In the genomic region with DNA sequence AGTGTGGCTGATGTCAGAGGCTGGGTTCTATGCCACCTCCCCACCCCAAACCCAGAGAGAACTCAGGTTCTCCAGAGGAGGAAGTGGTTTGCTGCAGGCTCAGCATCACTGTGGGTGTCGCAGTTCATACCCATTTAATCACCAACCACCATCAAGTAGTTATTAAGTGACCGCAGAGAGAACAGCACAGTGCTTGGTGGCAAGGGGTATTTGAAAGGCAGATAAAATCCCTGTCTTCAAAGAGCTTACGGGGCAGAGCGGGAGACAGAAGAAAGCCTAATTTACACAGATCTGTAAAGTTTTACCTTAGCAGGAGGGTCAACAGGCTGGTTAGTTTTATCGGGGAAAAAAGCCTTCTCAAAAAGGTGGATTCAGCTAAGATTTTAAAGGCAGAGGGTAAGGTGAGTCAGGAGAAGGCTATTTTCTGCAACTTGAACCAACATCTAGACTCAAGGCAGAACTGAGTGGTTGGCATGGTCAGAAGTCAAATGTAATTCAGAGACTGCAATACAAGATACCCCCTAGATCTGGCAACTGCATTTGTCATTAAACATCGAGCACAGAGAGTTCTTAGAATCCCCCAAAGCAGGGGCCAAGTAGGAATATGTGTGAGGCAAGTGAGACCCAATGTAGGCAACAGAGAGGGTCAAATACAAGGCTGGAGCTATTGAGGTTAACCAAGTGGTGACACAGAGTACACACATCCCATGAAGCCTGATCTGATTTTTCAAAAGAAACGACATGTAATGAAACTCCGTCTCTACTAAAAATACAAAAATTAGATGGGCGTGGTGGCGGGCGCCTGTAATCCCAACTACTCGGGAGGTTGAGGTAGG, we compare ENCODE assay signal across 9 cellular contexts. TPM values are rescaled to one million over a fixed set of nuclear protein-coding genes. Genes with fewer than 3 reads are reported as not detected.
DNase-seq lines count a peak whose midpoint lies in the region; ATAC-seq and TF ChIP-seq lines count a peak whose summit lies in the region.
"Had no signal": no experiment of that assay in that cellular context is flagged by ENCODE, and none has a peak within 500 bp of the region (broad histone marks: within the 10 kb centered on the region; RNA-seq: fewer than 3 reads in every experiment).

No MANE protein-coding gene starts in this region.

- peak overlapping the region; percentile 48 for H3K4me3 Mint-ChIP-seq in activated T-cell treated with anti-CD3 and anti-CD28 coated beads, Interleukin-2, amount 50 U/mL, for 24 hours

- TF ChIP-seq CTCF in transverse colon (IDR thresholded peaks at IDR 0.05): no peak
- TF ChIP-seq CTCF in SK-N-SH (IDR thresholded peaks at IDR 0.05): no peak
- TF ChIP-seq CTCF in omental fat pad (IDR thresholded peaks at IDR 0.05): no peak

- intact Hi-C loops in transverse colon (cut with DNase I; ENCODE audit: low total_unique reads): no loop called here

- H3K4me1 ChIP-seq in muscle layer of colon (ENCODE audit: insufficient read depth, low read length) (peaks cover 72% of the 10 kb centered on the region), transverse colon (peaks cover 24 to 88% (median 43%) of the 10 kb centered on the region in 4 donors), SK-N-SH (ENCODE audit: control insufficient read depth in 1 of 2, insufficient read depth in 2 of 2, low read depth in 1 of 2, low read length in 1 of 2) (peaks cover 16 to 45% of the 10 kb centered on the region in 2 experiments)

- peaks cover 20% of the 10 kb centered on the region for H3K36me3 Mint-ChIP-seq in activated T-cell treated with anti-CD3 and anti-CD28 coated beads, Interleukin-2, amount 50 U/mL, for 24 hours (ENCODE audit: low read depth)

- TF ChIP-seq RAD21 in SK-N-SH (IDR thresholded peaks at IDR 0.05; ENCODE audit: low read length): no peak

- H3K9me3 Mint-ChIP-seq in activated T-cell treated with anti-CD3 and anti-CD28 coated beads, Interleukin-2, amount 50 U/mL, for 24 hours: no peaks in the 10 kb centered on the region

- no peak overlapping the region for H2AFZ ChIP-seq in SK-N-SH (ENCODE audit: low read depth)

- peaks cover 45% of the 10 kb centered on the region for H3F3A ChIP-seq in SK-N-SH (replicated peaks; ENCODE audit: insufficient read depth)

- H3K4me3 ChIP-seq in muscle layer of colon (ENCODE audit: low read depth in 1 of 2, low read length in 2 of 2) (no peak overlapping the region), transverse colon (no peak overlapping the region), SK-N-SH (ENCODE audit: low read depth in 2 of 2, low read length in 1 of 2) (no peak overlapping the region)

- H3K27me3 ChIP-seq in muscle layer of colon (ENCODE audit: control insufficient read depth in 1 of 2, insufficient read depth in 2 of 2, low read length in 2 of 2): no peaks in the 10 kb centered on the region
- no peaks in the 10 kb centered on the region for H3K27me3 ChIP-seq in transverse colon
- no peaks in the 10 kb centered on the region for H3K27me3 ChIP-seq in SK-N-SH (ENCODE audit: insufficient read depth)

- WGBS in transverse colon (ENCODE audit: low coverage in 1 of 2), 2 donors: 73 to 76% methylated on average over 6 to 12 of the region's 12 CpGs
- 95% methylated on average over 12 of the region's 12 CpGs for WGBS in SK-N-SH (ENCODE audit: low lambda C conversion rate)

- POLR2A ChIA-PET in SK-N-SH (lab: Yijun Ruan, JAX): interaction anchor here (1.0 kb wide), 1 partner anchor 24 kb away, joined by 3 read pairs; no protein-coding TSS in a partner anchor

- H3K4me2 ChIP-seq in SK-N-SH: no peak overlapping the region

- no peaks in the 10 kb centered on the region for H3K9me3 ChIP-seq in muscle layer of colon (ENCODE audit: low read length)
- H3K9me3 ChIP-seq in transverse colon: no peaks in the 10 kb centered on the region
- no peaks in the 10 kb centered on the region for H3K9me3 ChIP-seq in SK-N-SH

- CTCF ChIA-PET in SK-N-SH (lab: Yijun Ruan, JAX): interaction anchor here (1.5 to 21.5 kb wide), 2 partner anchors 17 to 28 kb away, joined by 3 to 618 read pairs; no protein-coding TSS in a partner anchor

- no peak for ATAC-seq in omental fat pad (ENCODE audit: low FRiP score)
- ATAC-seq in GM19455 (IDR thresholded peaks at IDR 0.05; ENCODE audit: unreplicated experiment): no peak

- H3K4me1 Mint-ChIP-seq in activated T-cell treated with anti-CD3 and anti-CD28 coated beads, Interleukin-2, amount 50 U/mL, for 24 hours (ENCODE audit: low read depth): peaks cover 85% of the 10 kb centered on the region

- DNase-seq in SIG-M5 treated with dmso at 0.1 percent for 504 hours (lab: John Stamatoyannopoulos, UW; ENCODE audit: unreplicated experiment) (peak; percentile 45), SIG-M5 (lab: John Stamatoyannopoulos, UW) (no peak), transverse colon (no peak), SK-N-SH (no peak), omental fat pad (ENCODE audit: low spot score) (no peak)
- DNase-seq in activated T-cell treated with anti-CD3 and anti-CD28 coated beads, Interleukin-2, amount 50 U/mL, for 24 hours: peak; percentile 69
- DNase-seq: 8988T had no signal

- TF ChIP-seq EP300 in transverse colon (IDR thresholded peaks at IDR 0.05; ENCODE audit: low read depth) (no peak), SK-N-SH (IDR thresholded peaks at IDR 0.05; ENCODE audit: borderline replicate concordance in 1 of 2, low read depth in 1 of 2, low read length in 1 of 2) (no peak)

- H3K27ac ChIP-seq in muscle layer of colon (ENCODE audit: low read depth, low read length) (peak overlapping the region; percentile 8), transverse colon (peak overlapping the region; percentile 11 to 87 (median 16)), SK-N-SH (ENCODE audit: low read depth in 2 of 2, low read length in 1 of 2) (0 out of 4 replicates have a peak overlapping the region, but pooled peaks of 1 of the 2 experiments have one; percentile 2)

- in situ Hi-C loops in transverse colon (cut with MboI; ENCODE audit: low pct_ligation_motif_present in 1 of 4, low pct_unique_long_range_greater_than_20kb in 1 of 4, low sequenced_read_pairs in 3 of 4): no loop called here

- H3K9ac ChIP-seq in muscle layer of colon (ENCODE audit: low read length): no peak overlapping the region
- no peak overlapping the region for H3K9ac ChIP-seq in SK-N-SH

- no peak for TF ChIP-seq POLR2A in transverse colon (IDR thresholded peaks at IDR 0.05)

- H4K20me1 ChIP-seq in SK-N-SH (ENCODE audit: insufficient read depth): peaks cover 61% of the 10 kb centered on the region

- no peaks in the 10 kb centered on the region for H3K9me2 ChIP-seq in SK-N-SH

- H3K27me3 Mint-ChIP-seq in activated T-cell treated with anti-CD3 and anti-CD28 coated beads, Interleukin-2, amount 50 U/mL, for 24 hours: no peaks in the 10 kb centered on the region

- peaks cover 96% of the 10 kb centered on the region for H3K79me2 ChIP-seq in SK-N-SH (ENCODE audit: insufficient read depth)

- H3K36me3 ChIP-seq in muscle layer of colon (ENCODE audit: insufficient read depth, low read length): peaks cover 7% of the 10 kb centered on the region
- no peaks in the 10 kb centered on the region for H3K36me3 ChIP-seq in transverse colon
- H3K36me3 ChIP-seq in SK-N-SH (replicated peaks in 1 of 2; ENCODE audit: control insufficient read depth in 1 of 2, insufficient read depth in 2 of 2, low read length in 1 of 2): peaks cover 0 to 33% of the 10 kb centered on the region in 2 experiments

- H3K27ac Mint-ChIP-seq in activated T-cell treated with anti-CD3 and anti-CD28 coated beads, Interleukin-2, amount 50 U/mL, for 24 hours: peak overlapping the region; percentile 87

TF ChIP-seq in SK-N-SH, 30 proteins besides CTCF, POLR2A, EP300 and RAD21:
- no peak for TF ChIP-seq RXRA (IDR thresholded peaks at IDR 0.05; ENCODE audit: borderline replicate concordance, low read depth)
- TF ChIP-seq ELF1 (IDR thresholded peaks at IDR 0.05): no peak
- no peak for TF ChIP-seq NFIC (IDR thresholded peaks at IDR 0.05; ENCODE audit: borderline replicate concordance)
- TF ChIP-seq TEAD4 (IDR thresholded peaks at IDR 0.05; ENCODE audit: borderline replicate concordance, insufficient read depth): no peak
- TF ChIP-seq NRF1 (IDR thresholded peaks at IDR 0.05; ENCODE audit: low read depth, low read length): no peak
- TF ChIP-seq SMC3 (IDR thresholded peaks at IDR 0.05; ENCODE audit: low read depth, low read length): no peak
- TF ChIP-seq GABPA (IDR thresholded peaks at IDR 0.05; ENCODE audit: low read depth): no peak
- no peak for TF ChIP-seq SIN3A (IDR thresholded peaks at IDR 0.05; ENCODE audit: borderline replicate concordance, low read depth, low read length)
- TF ChIP-seq JUND (IDR thresholded peaks at IDR 0.05): no peak
- TF ChIP-seq GATA2 (CRISPR knock-in tag; IDR thresholded peaks at IDR 0.05): no peak

RNA-seq across cellular contexts. Expression of a gene that starts 13.2 kb away (rescaled TPM):
- total RNA-seq in transverse colon (100 to 1,000 TPM; 101 to 328 (median 198) TPM), omental fat pad (100 to 1,000 TPM in 1 of 4 donors, 10 to 100 TPM in 3; 40.0 to 151 (median 73.1) TPM)
- polyA plus RNA-seq in SK-N-SH (2012; rRNA removed): 63.0 and 89.0 TPM in 2 replicates
- 56.9 and 70.1 TPM in 2 replicates for polyA plus RNA-seq in SK-N-SH (2012; cell fraction: cytosol; rRNA removed)
- 269 and 301 TPM in 2 replicates for polyA plus RNA-seq in SK-N-SH (2012; cell fraction: nucleus; rRNA removed)

RNA-seq across cellular contexts. Expression of a gene that starts 39.4 kb away (rescaled TPM):
- total RNA-seq in transverse colon: under 1 TPM; under 0.01 TPM
- not detected in 2 replicates for polyA plus RNA-seq in SK-N-SH (2012; rRNA removed)
- not detected in 2 replicates for polyA plus RNA-seq in SK-N-SH (2012; cell fraction: cytosol; rRNA removed)
- not detected in 2 replicates for polyA plus RNA-seq in SK-N-SH (2012; cell fraction: nucleus; rRNA removed)
- total RNA-seq in omental fat pad: under 1 TPM; under 0.01 TPM

RNA-seq across cellular contexts. Expression of a gene that starts 40.7 kb away (rescaled TPM):
- total RNA-seq in transverse colon (under 1 TPM in 3 of 4 donors, not detected in 1; under 0.01 TPM), omental fat pad (under 1 TPM in 2 of 4 donors, not detected in 2; under 0.01 TPM)
- polyA plus RNA-seq in SK-N-SH (2012; rRNA removed): not detected in 2 replicates
- polyA plus RNA-seq in SK-N-SH (2012; cell fraction: cytosol; rRNA removed): not detected in 2 replicates
- polyA plus RNA-seq in SK-N-SH (2012; cell fraction: nucleus; rRNA removed): not detected in 2 replicates

RNA-seq across cellular contexts. Expression of a gene that starts 49.8 kb away (rescaled TPM):
- total RNA-seq in transverse colon (1 to 10 TPM in 1 of 4 donors, under 1 TPM in 1, not detected in 2; 0.95 to 1.9 TPM), omental fat pad (1 to 10 TPM in 3 of 4 donors, not detected in 1; 1.3 to 2.4 (median 1.4) TPM)
- polyA plus RNA-seq in SK-N-SH (2012; rRNA removed): 1.1 and 1.4 TPM in 2 replicates
- 1.4 and 1.6 TPM in 2 replicates for polyA plus RNA-seq in SK-N-SH (2012; cell fraction: cytosol; rRNA removed)
- 1.4 and 1.5 TPM in 2 replicates for polyA plus RNA-seq in SK-N-SH (2012; cell fraction: nucleus; rRNA removed)

RNA-seq across cellular contexts. Expression of a gene that starts 51.4 kb away (rescaled TPM):
- 1,000 to 10,000 TPM in 3 of 4 donors, 100 to 1,000 TPM in 1; 660 to 2,105 (median 1,778) TPM for total RNA-seq in transverse colon
- polyA plus RNA-seq in SK-N-SH (2012; rRNA removed): 5,975 and 6,606 TPM in 2 replicates
- polyA plus RNA-seq in SK-N-SH (2012; cell fraction: cytosol; rRNA removed): 4,575 and 6,412 TPM in 2 replicates
- 2,397 and 2,614 TPM in 2 replicates for polyA plus RNA-seq in SK-N-SH (2012; cell fraction: nucleus; rRNA removed)
- total RNA-seq in omental fat pad: 1,000 to 10,000 TPM; 2,289 to 4,489 (median 2,885) TPM

Comparison
In these comparisons a context has a peak if more than half of its experiments do, and no peak if none do; other contexts are left out.
1. DNase-seq: peak in SIG-M5 treated with dmso at 0.1 percent for 504 hours (single experiment) and activated T-cell treated with anti-CD3 and anti-CD28 coated beads, Interleukin-2, amount 50 U/mL, for 24 hours (single experiment); none in SIG-M5 (single experiment), transverse colon (single experiment), SK-N-SH (single experiment) and omental fat pad (single experiment).